ENCODE assay signal across 11 cellular contexts in the genomic region with DNA sequence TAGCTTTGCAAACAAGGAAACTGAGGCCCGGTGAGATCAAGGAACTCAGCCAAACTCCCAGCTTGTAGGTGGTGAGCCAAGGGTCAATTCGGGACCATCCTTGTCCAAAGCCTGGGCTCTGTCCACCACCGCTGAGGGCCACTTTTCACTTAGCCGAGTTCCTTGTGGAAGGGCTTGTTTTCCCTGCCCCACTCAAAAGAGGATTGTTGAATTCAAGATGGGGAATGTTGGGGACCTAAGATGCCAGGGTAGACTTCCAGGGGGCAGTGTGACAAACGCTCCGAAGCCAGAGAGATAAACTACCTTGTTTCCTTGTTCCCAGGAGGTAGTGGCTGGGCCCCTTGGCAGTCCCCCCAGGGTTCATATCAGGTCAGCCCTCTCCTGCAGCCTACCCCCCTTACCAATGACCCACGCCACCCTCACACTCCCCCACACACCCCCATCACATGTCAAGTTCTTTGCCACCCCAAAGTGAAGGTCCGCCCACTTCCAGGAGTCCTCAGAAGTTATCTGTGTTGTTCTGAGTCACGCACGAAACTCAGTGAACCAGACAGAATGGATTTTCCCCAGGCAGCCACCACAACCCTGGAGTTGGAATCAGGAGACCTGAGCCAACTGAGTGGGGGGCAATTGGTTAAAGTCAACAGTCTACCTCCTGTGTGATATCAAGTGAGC. TPM values are rescaled to one million over a fixed set of nuclear protein-coding genes. Genes with fewer than 3 reads are reported as not detected.
DNase-seq lines count a peak whose midpoint lies in the region; ATAC-seq and TF ChIP-seq lines count a peak whose summit lies in the region.
"Had no signal": no experiment of that assay in that cellular context is flagged by ENCODE, and none has a peak within 500 bp of the region (broad histone marks: within the 10 kb centered on the region; RNA-seq: fewer than 3 reads in every experiment).

No MANE protein-coding gene starts in this region.

- TF ChIP-seq CTCF in VCaP (conservative IDR thresholded peaks at IDR 0.05) (no peak), foreskin keratinocyte (conservative IDR thresholded peaks at IDR 0.05) (no peak), psoas muscle (IDR thresholded peaks at IDR 0.05) (no peak)
- TF ChIP-seq CTCF in CD8-positive, alpha-beta T cell (IDR thresholded peaks at IDR 0.05), result no peak

- H3K79me2 ChIP-seq in Karpas-422 (ENCODE audit: low read length), result no peaks in the 10 kb centered on the region

- no peak overlapping the region for H3K9ac ChIP-seq in Karpas-422 (ENCODE audit: low read length)

- ATAC-seq in foreskin keratinocyte, result peak; percentile 53
- no peak for ATAC-seq in psoas muscle
- ATAC-seq in CD8-positive, alpha-beta T cell, result no peak
- no peak for ATAC-seq in GM19351 (IDR thresholded peaks at IDR 0.05; ENCODE audit: unreplicated experiment)
- ATAC-seq: activated naive CD4-positive, alpha-beta T cell treated with anti-CD3 and anti-CD28 coated beads, Interleukin-2, amount 50 U/mL, for 72 hours had no signal

- DNase-seq in AG20443 (ENCODE audit: low spot score) (peak; percentile 43), foreskin keratinocyte (no peak), psoas muscle (peak in 1 of 2 donors; percentile 60), Karpas-422 (no peak), NCI-H1436 (lab: John Stamatoyannopoulos, UW) (no peak)
- DNase-seq in CD8-positive, alpha-beta T cell, result no peak
- DNase-seq: KBM-7, NCI-H748 treated with DMSO at 0.1 percent for 48 hours had no signal

- H3K27me3 ChIP-seq in foreskin keratinocyte, result peaks cover 93% of the 10 kb centered on the region
- H3K27me3 ChIP-seq in psoas muscle (ENCODE audit: insufficient read depth in 3 of 3, low read length in 2 of 3), result no peaks in the 10 kb centered on the region
- H3K27me3 ChIP-seq in Karpas-422 (ENCODE audit: low read length), result no peaks in the 10 kb centered on the region
- H3K27me3 ChIP-seq in CD8-positive, alpha-beta T cell (ENCODE audit: insufficient read depth, low read length), result peaks cover 3% of the 10 kb centered on the region

- CTCF ChIA-PET in CD8-positive, alpha-beta T cell (lab: Charles Lee), result interaction anchor here (1.1 to 1.2 kb wide), 2 partner anchors 14 to 15 kb away, joined by 3 to 4 read pairs; no protein-coding TSS in a partner anchor

- H2AFZ ChIP-seq in Karpas-422 (ENCODE audit: low read length), result no peak overlapping the region

- no peaks in the 10 kb centered on the region; the same call in 1 of the 2 replicates for H4K20me1 ChIP-seq in Karpas-422 (ENCODE audit: insufficient read depth, low read depth, low read length)

- no peak overlapping the region for H3K27ac Mint-ChIP-seq in CD8-positive, alpha-beta T cell
- H3K27ac Mint-ChIP-seq: activated naive CD4-positive, alpha-beta T cell treated with anti-CD3 and anti-CD28 coated beads, Interleukin-2, amount 50 U/mL, for 72 hours had no signal

- H3K4me3 ChIP-seq in psoas muscle (no peak overlapping the region), Karpas-422 (ENCODE audit: low read length) (no peak overlapping the region)
- H3K4me3 ChIP-seq in CD8-positive, alpha-beta T cell (ENCODE audit: low read depth, low read length), result no peak overlapping the region

- H3K4me1 ChIP-seq in foreskin keratinocyte, result peaks cover 5% of the 10 kb centered on the region
- peaks cover 79% of the 10 kb centered on the region for H3K4me1 ChIP-seq in psoas muscle
- peaks cover 13% of the 10 kb centered on the region for H3K4me1 ChIP-seq in Karpas-422 (ENCODE audit: low read length)
- H3K4me1 ChIP-seq in CD8-positive, alpha-beta T cell (ENCODE audit: insufficient read depth, low read length), result no peaks in the 10 kb centered on the region

- no peaks in the 10 kb centered on the region for H3K9me2 ChIP-seq in Karpas-422 (replicated peaks; ENCODE audit: insufficient read depth, low read length)

- H3K4me1 Mint-ChIP-seq in CD8-positive, alpha-beta T cell (ENCODE audit: low read depth), result no peaks in the 10 kb centered on the region

- no peaks in the 10 kb centered on the region for H3K9me3 Mint-ChIP-seq in CD8-positive, alpha-beta T cell
- H3K9me3 Mint-ChIP-seq: activated naive CD4-positive, alpha-beta T cell treated with anti-CD3 and anti-CD28 coated beads, Interleukin-2, amount 50 U/mL, for 72 hours had no signal

- 47 to 59% (median 53%) methylated on average over 10 of the region's 10 CpGs for whole genome bisulfite sequencing in psoas muscle, 3 donors

- intact Hi-C loops in psoas muscle (cut with DNase I), result loop anchor here in 1 of 2 donors (10.0 kb wide), 1 partner anchor 331 kb away; no protein-coding TSS in a partner anchor
- intact Hi-C loops in CD8-positive, alpha-beta T cell (cut with DNase I, micrococcal nuclease), result no loop called here

- peaks cover 33% of the 10 kb centered on the region for H3K27me3 Mint-ChIP-seq in CD8-positive, alpha-beta T cell (ENCODE audit: low read depth)

- H3K4me2 ChIP-seq in Karpas-422 (ENCODE audit: low read depth, low read length, poor library complexity, severe bottlenecking), result no peak overlapping the region

- no peaks in the 10 kb centered on the region for H3K36me3 ChIP-seq in psoas muscle (ENCODE audit: insufficient read depth in 1 of 2, low read depth in 1 of 2)
- no peaks in the 10 kb centered on the region for H3K36me3 ChIP-seq in Karpas-422 (ENCODE audit: insufficient read depth, low read length)
- no peaks in the 10 kb centered on the region for H3K36me3 ChIP-seq in CD8-positive, alpha-beta T cell (ENCODE audit: insufficient read depth, low read length)

- H3K27ac ChIP-seq in VCaP (peak overlapping the region; percentile 95), foreskin keratinocyte (no peak overlapping the region), psoas muscle (peak overlapping the region; percentile 77), Karpas-422 (ENCODE audit: low read length) (no peak overlapping the region)
- H3K27ac ChIP-seq in CD8-positive, alpha-beta T cell (ENCODE audit: low read depth, low read length), result no peak overlapping the region

- H3K4me3 Mint-ChIP-seq in CD8-positive, alpha-beta T cell, result no peak overlapping the region

- H3K9me3 ChIP-seq in psoas muscle (no peaks in the 10 kb centered on the region), Karpas-422 (ENCODE audit: low read length) (no peaks in the 10 kb centered on the region)
- no peaks in the 10 kb centered on the region for H3K9me3 ChIP-seq in CD8-positive, alpha-beta T cell (ENCODE audit: low read length)

- POLR2A ChIA-PET in CD8-positive, alpha-beta T cell (lab: Charles Lee), result no interaction called here

- H3K36me3 Mint-ChIP-seq in CD8-positive, alpha-beta T cell, result no peaks in the 10 kb centered on the region
- H3K36me3 Mint-ChIP-seq: activated naive CD4-positive, alpha-beta T cell treated with anti-CD3 and anti-CD28 coated beads, Interleukin-2, amount 50 U/mL, for 72 hours had no signal

RNA-seq across cellular contexts. Expression of a gene that starts 10.3 kb away (rescaled TPM):
- total RNA-seq in foreskin keratinocyte (not detected in 2 replicates), psoas muscle (10 to 100 TPM; 22.0 to 82.1 (median 57.3) TPM)
- polyA plus RNA-seq in foreskin keratinocyte (not detected in 2 replicates), psoas muscle (10 to 100 TPM; 48.7 to 77.2 (median 59.4) TPM)
- not detected in 2 replicates for total RNA-seq in Karpas-422 (2014; rRNA removed; shearing (Covaris generic); ENCODE audit: low replicate concordance)
- total RNA-seq in CD8-positive, alpha-beta T cell, result under 1 TPM; 0.22 to 0.39 TPM
- total RNA-seq: activated naive CD4-positive, alpha-beta T cell treated with anti-CD3 and anti-CD28 coated beads, Interleukin-2, amount 50 U/mL, for 72 hours had no signal

RNA-seq across cellular contexts. Expression of a gene that starts 49.3 kb away (rescaled TPM):
- total RNA-seq in foreskin keratinocyte, result not detected in 2 replicates
- polyA plus RNA-seq in foreskin keratinocyte, result not detected in 2 replicates
- 10 to 100 TPM in 1 of 4 donors, 1 to 10 TPM in 2, under 1 TPM in 1; 0.58 to 20.0 (median 5.8) TPM for total RNA-seq in psoas muscle
- 10 to 100 TPM in 2 of 3 donors, 1 to 10 TPM in 1; 4.9 to 31.6 (median 23.4) TPM for polyA plus RNA-seq in psoas muscle
- not detected in 2 replicates for total RNA-seq in Karpas-422 (2014; rRNA removed; shearing (Covaris generic); ENCODE audit: low replicate concordance)
- total RNA-seq in CD8-positive, alpha-beta T cell, result 10 to 100 TPM; 90.8 to 92.9 TPM

Comparison
In these comparisons a context has a peak if more than half of its experiments do, and no peak if none do; other contexts are left out.
1. H3K27ac ChIP-seq: peak in VCaP (single experiment) and psoas muscle (single experiment); none in foreskin keratinocyte (single experiment), Karpas-422 (single experiment) and CD8-positive, alpha-beta T cell (single experiment).
2. RNA of a gene that starts 10.3 kb away (total RNA-seq): 22.0 to 82.1 TPM in psoas muscle; 0.22 to 0.39 TPM in CD8-positive, alpha-beta T cell, not detected in foreskin keratinocyte and not detected in Karpas-422; every median in the first group is over 10 times any median in the second.
3. RNA of a gene that starts 49.3 kb away (total RNA-seq): 90.8 to 92.9 TPM in CD8-positive, alpha-beta T cell; 0.58 to 20.0 TPM in psoas muscle, not detected in foreskin keratinocyte and not detected in Karpas-422; every median in the first group is over 4 times any median in the second.